Comparison of ENCODE assay signal across 8 cellular contexts in genomic region chr1:31548899-31549806, GRCh38. TPM values are rescaled to one million over a fixed set of nuclear protein-coding genes. Genes with fewer than 3 reads are reported as not detected.
DNase-seq lines count a peak whose midpoint lies in the region; ATAC-seq and TF ChIP-seq lines count a peak whose summit lies in the region.

No MANE protein-coding gene starts in this region.

- DNase-seq in ACHN (peak; percentile 86), NCI-H2227 treated with DMSO at 0.1 percent for 48 hours (lab: John Stamatoyannopoulos, UW) (peak; percentile 91), cerebellum (ENCODE audit: low spot score) (peak; percentile 69), kidney epithelial cell (ENCODE audit: low read depth) (peak; percentile 41)
- DNase-seq in activated CD4-positive, CD25-positive, alpha-beta regulatory T cell treated with anti-CD3 and anti-CD28 coated beads, Interleukin-2, amount 50 U/mL, for 16 hours (ENCODE audit: low read depth, low spot score): peak; percentile 73
- DNase-seq in stimulated activated CD4-positive, alpha-beta T cell treated with anti-CD3 and anti-CD28 coated beads, Interleukin-1b, Interleukin-23, amount 100 ng/mL, for 4 hours (ENCODE audit: low read depth in 2 of 2): peak; percentile 79 to 80

- in situ Hi-C loops in ACHN (cut with HindIII; ENCODE audit: low pct_ligation_motif_present, low pct_unique_long_range_greater_than_20kb, low sequenced_read_pairs): no loop called here

- peak; percentile 78 for TF ChIP-seq CTCF in kidney epithelial cell (IDR thresholded peaks at IDR 0.05; ENCODE audit: insufficient read depth, low read length, poor library complexity, severe bottlenecking)

- no peaks in the 10 kb centered on the region for H3K36me3 ChIP-seq in kidney epithelial cell (ENCODE audit: control insufficient read depth, insufficient read depth, low read length)

- H3K4me3 ChIP-seq in kidney epithelial cell (ENCODE audit: low read depth, low read length): peak overlapping the region; percentile 11

- ATAC-seq in GM18861 (IDR thresholded peaks at IDR 0.05; ENCODE audit: unreplicated experiment) (peak; percentile 54), HG03139 (IDR thresholded peaks at IDR 0.05; ENCODE audit: unreplicated experiment) (peak; percentile 78)

- no peaks in the 10 kb centered on the region for H3K27me3 ChIP-seq in kidney epithelial cell (ENCODE audit: control insufficient read depth, insufficient read depth, low read length)

RNA-seq across cellular contexts. Expression of gene TINAGL1, which starts 27.2 kb away (rescaled TPM):
- total RNA-seq in cerebellum (4.5 TPM), kidney epithelial cell (140 and 149 TPM in 2 replicates)

Comparison
In these comparisons a context has a peak if more than half of its experiments do, and no peak if none do; other contexts are left out.
1. Peak in every context shown above with its lines: DNase-seq, ATAC-seq and H3K4me3 ChIP-seq.
2. DNase-seq: peak in every context shown above with its lines; median percentile 91 in NCI-H2227 treated with DMSO at 0.1 percent for 48 hours; 86 in ACHN; 80 in stimulated activated CD4-positive, alpha-beta T cell treated with anti-CD3 and anti-CD28 coated beads, Interleukin-1b, Interleukin-23, amount 100 ng/mL, for 4 hours; 73 in activated CD4-positive, CD25-positive, alpha-beta regulatory T cell treated with anti-CD3 and anti-CD28 coated beads, Interleukin-2, amount 50 U/mL, for 16 hours; 69 in cerebellum; 41 in kidney epithelial cell.
3. RNA of gene TINAGL1, which starts 27.2 kb away (total RNA-seq): 140 to 149 TPM in kidney epithelial cell; 4.5 TPM in cerebellum (single experiment); every median in the first group is over 10 times any median in the second.